ENCODE assay signal across 11 cellular contexts in genomic region chr15:64284037-64284436, GRCh38.
DNase-seq lines count a peak whose midpoint lies in the region; ATAC-seq and TF ChIP-seq lines count a peak whose summit lies in the region.
"Had no signal": no experiment of that assay in that cellular context is flagged by ENCODE, and none has a peak within 500 bp of the region (broad histone marks: within the 10 kb centered on the region; RNA-seq: fewer than 3 reads in every experiment).

No MANE protein-coding gene starts in this region.

- no peaks in the 10 kb centered on the region for H3K4me1 ChIP-seq in left ventricle myocardium inferior
- H3K4me1 ChIP-seq in smooth muscle cell (ENCODE audit: low read depth), result peaks cover 11% of the 10 kb centered on the region

- no peak for DNase-seq in Right ventricle myocardium superior
- no peak for DNase-seq in left ventricle myocardium inferior
- peak; percentile 83 for DNase-seq in fibroblast of peridontal ligament (ENCODE audit: extremely low read depth)
- DNase-seq in smooth muscle cell (lab: John Stamatoyannopoulos, UW; ENCODE audit: unreplicated experiment), result no peak
- DNase-seq in WERI-Rb-1, result no peak
- DNase-seq: adrenal gland, MM.1S, NCI-H524 had no signal

- no peak overlapping the region for H2AFZ ChIP-seq in smooth muscle cell (ENCODE audit: low read depth)

- H3K4me2 ChIP-seq in smooth muscle cell, result peak overlapping the region; percentile 75

- H3K4me3 ChIP-seq in left ventricle myocardium inferior (no peak overlapping the region), smooth muscle cell (no peak overlapping the region), WERI-Rb-1 (ENCODE audit: low read depth, low read length) (no peak overlapping the region)
- H3K4me3 ChIP-seq: adrenal gland had no signal

- intact Hi-C loops in Right ventricle myocardium superior (cut with DNase I) (no loop called here), left ventricle myocardium inferior (cut with micrococcal nuclease) (no loop called here)

- TF ChIP-seq CTCF in left ventricle myocardium inferior (IDR thresholded peaks at IDR 0.05; ENCODE audit: borderline replicate concordance), result no peak
- no peak for TF ChIP-seq CTCF in smooth muscle cell (IDR thresholded peaks at IDR 0.05; ENCODE audit: borderline replicate concordance, insufficient read depth, poor library complexity, severe bottlenecking)
- no peak for TF ChIP-seq CTCF in WERI-Rb-1 (IDR thresholded peaks at IDR 0.05; ENCODE audit: low read depth, low read length)

- H3K79me2 ChIP-seq in smooth muscle cell (ENCODE audit: low read depth), result peaks cover 60% of the 10 kb centered on the region

- H3K36me3 ChIP-seq in left ventricle myocardium inferior (no peaks in the 10 kb centered on the region), smooth muscle cell (ENCODE audit: low read depth) (no peaks in the 10 kb centered on the region), WERI-Rb-1 (peaks cover 3% of the 10 kb centered on the region; the same call in 1 of the 2 replicates)
- H3K36me3 ChIP-seq: adrenal gland had no signal

- H3K9me3 ChIP-seq in left ventricle myocardium inferior (replicated peaks) (no peaks in the 10 kb centered on the region), smooth muscle cell (replicated peaks; ENCODE audit: low read depth) (no peaks in the 10 kb centered on the region), WERI-Rb-1 (ENCODE audit: severe bottlenecking) (no peaks in the 10 kb centered on the region)
- H3K9me3 ChIP-seq: adrenal gland had no signal

- H4K20me1 ChIP-seq in smooth muscle cell (ENCODE audit: low read depth), result peaks cover 77% of the 10 kb centered on the region

- peaks cover 5% of the 10 kb centered on the region for H3F3A ChIP-seq in smooth muscle cell (ENCODE audit: low read depth)

- no peak overlapping the region for H3K9ac ChIP-seq in smooth muscle cell (ENCODE audit: low read depth)

- ATAC-seq in Right ventricle myocardium superior (ENCODE audit: poor library complexity) (peak; percentile 41), SK-N-SH treated with all-trans-retinoic acid at 6 μM for 48 hours (peak; percentile 57), HG02798 (IDR thresholded peaks at IDR 0.05; ENCODE audit: poor library complexity, unreplicated experiment) (no peak), HG03280 (IDR thresholded peaks at IDR 0.05; ENCODE audit: unreplicated experiment) (no peak)

- H3K27me3 ChIP-seq in left ventricle myocardium inferior (ENCODE audit: low read depth) (no peaks in the 10 kb centered on the region), smooth muscle cell (ENCODE audit: low read depth) (no peaks in the 10 kb centered on the region), WERI-Rb-1 (ENCODE audit: insufficient read depth, low read depth, severe bottlenecking) (no peaks in the 10 kb centered on the region)
- H3K27me3 ChIP-seq: adrenal gland had no signal

- H3K27ac ChIP-seq in left ventricle myocardium inferior (replicated peaks) (no peak overlapping the region), smooth muscle cell (ENCODE audit: low read depth) (peak overlapping the region; percentile 45), WERI-Rb-1 (no peak overlapping the region)
- H3K27ac ChIP-seq: adrenal gland had no signal

- WGBS in smooth muscle cell (ENCODE audit: low lambda C conversion rate), result 36% methylated on average over 1 of the region's 1 CpG

TF ChIP-seq in SK-N-SH treated with all-trans-retinoic acid at 6 μM for 48 hours, 23 proteins besides CTCF, POLR2A, EP300 and RAD21:
- TF ChIP-seq ISL1 (CRISPR knock-in tag; IDR thresholded peaks at IDR 0.05), result peak; percentile 30; the same call in 1 of the 2 replicates
- TF ChIP-seq, protein P1, sequence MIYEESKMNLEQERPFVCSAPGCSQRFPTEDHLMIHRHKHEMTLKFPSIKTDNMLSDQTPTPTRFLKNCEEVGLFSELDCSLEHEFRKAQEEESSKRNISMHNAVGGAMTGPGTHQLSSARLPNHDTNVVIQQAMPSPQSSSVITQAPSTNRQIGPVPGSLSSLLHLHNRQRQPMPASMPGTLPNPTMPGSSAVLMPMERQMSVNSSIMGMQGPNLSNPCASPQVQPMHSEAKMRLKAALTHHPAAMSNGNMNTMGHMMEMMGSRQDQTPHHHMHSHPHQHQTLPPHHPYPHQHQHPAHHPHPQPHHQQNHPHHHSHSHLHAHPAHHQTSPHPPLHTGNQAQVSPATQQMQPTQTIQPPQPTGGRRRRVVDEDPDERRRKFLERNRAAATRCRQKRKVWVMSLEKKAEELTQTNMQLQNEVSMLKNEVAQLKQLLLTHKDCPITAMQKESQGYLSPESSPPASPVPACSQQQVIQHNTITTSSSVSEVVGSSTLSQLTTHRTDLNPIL (CRISPR knock-in tag; IDR thresholded peaks at IDR 0.05; ENCODE audit: low read depth), result no peak
- no peak for TF ChIP-seq ARNTL (CRISPR knock-in tag; IDR thresholded peaks at IDR 0.05; ENCODE audit: borderline replicate concordance, low read depth)

Comparison
In these comparisons a context has a peak if more than half of its experiments do, and no peak if none do; other contexts are left out.
1. ATAC-seq: peak in Right ventricle myocardium superior (single experiment) and SK-N-SH treated with all-trans-retinoic acid at 6 μM for 48 hours (single experiment); none in HG02798 (single experiment) and HG03280 (single experiment).